ENCODE assay signal across 9 cellular contexts in genomic region chr2:196167666-196168065, GRCh38. TPM values are rescaled to one million over a fixed set of nuclear protein-coding genes. Genes with fewer than 3 reads are reported as not detected.
DNase-seq lines count a peak whose midpoint lies in the region; ATAC-seq, FAIRE-seq and TF ChIP-seq lines count a peak whose summit lies in the region.
"Had no signal": no experiment of that assay in that cellular context is flagged by ENCODE, and none has a peak within 500 bp of the region (broad histone marks: within the 10 kb centered on the region; RNA-seq: fewer than 3 reads in every experiment).

No MANE protein-coding gene starts in this region.

- RAD21 ChIA-PET in GM12878 (lab: Charles Lee; ENCODE audit: unreplicated experiment): interaction anchor here (1.0 to 8.5 kb wide), 19 partner anchors 9 to 286 kb away, joined by 3 to 95 read pairs (median 17); no protein-coding TSS in a partner anchor

- H2AFZ ChIP-seq in GM12878 (ENCODE audit: control insufficient read depth, low read depth, low read length): no peak overlapping the region

- H3K79me2 ChIP-seq in GM12878 (ENCODE audit: control insufficient read depth, insufficient read depth, low read length): peaks cover 86% of the 10 kb centered on the region

- H3K4me1 Mint-ChIP-seq in CD8-positive, alpha-beta memory T cell: peaks cover 41 to 53% (median 53%) of the 10 kb centered on the region in 3 donors
- peaks cover 46 to 51% (median 47%) of the 10 kb centered on the region in 3 donors for H3K4me1 Mint-ChIP-seq in naive B cell

- no peak for TF ChIP-seq RAD21 in GM12878 (IDR thresholded peaks at IDR 0.05; ENCODE audit: insufficient read depth, low read depth, low read length)

- TF ChIP-seq EP300 in GM12878 (IDR thresholded peaks at IDR 0.05; ENCODE audit: borderline replicate concordance in 1 of 2, control insufficient read depth in 1 of 2, low read depth in 2 of 2, low read length in 2 of 2): no peak

- peak overlapping the region; percentile 90 for H3K9ac ChIP-seq in GM12878 (ENCODE audit: control insufficient read depth, insufficient read depth, low read length)

- intact Hi-C loops in GM12878 (cut with micrococcal nuclease; ENCODE audit: unreplicated experiment): loop anchor here (1.0 to 10.0 kb wide), 3 partner anchors 7 to 513 kb away; partner anchors contain the start of gene SLC39A10

- H3K36me3 ChIP-seq in CD8-positive, alpha-beta memory T cell (ENCODE audit: insufficient read depth, low read length): peaks cover 17% of the 10 kb centered on the region
- H3K36me3 ChIP-seq in GM12878 (ENCODE audit: control insufficient read depth in 2 of 2, insufficient read depth in 2 of 2, low read length in 1 of 2): no peaks in the 10 kb centered on the region; a peak in 2 of 4 replicates

- no peaks in the 10 kb centered on the region for H3K27me3 ChIP-seq in CD8-positive, alpha-beta memory T cell (ENCODE audit: insufficient read depth, low read length, poor library complexity, severe bottlenecking)
- no peaks in the 10 kb centered on the region for H3K27me3 ChIP-seq in GM12878 (replicated peaks in 1 of 2; ENCODE audit: control insufficient read depth in 2 of 2, insufficient read depth in 2 of 2, low read length in 1 of 2)

- no peak for TF ChIP-seq CTCF in GM12878 (IDR thresholded peaks at IDR 0.05 in 2 of 3, conservative IDR thresholded peaks at IDR 0.05 in 1 of 3; ENCODE audit: control insufficient read depth in 2 of 3, extremely low read depth in 1 of 3, insufficient read depth in 1 of 3, low read depth in 3 of 3, low read length in 3 of 3)
- TF ChIP-seq CTCF in RWPE1 (conservative IDR thresholded peaks at IDR 0.05; ENCODE audit: low read depth): no peak

- no peak for TF ChIP-seq POLR2A in GM12878 (IDR thresholded peaks at IDR 0.05; ENCODE audit: low read depth, low read length)

- SMC1A ChIA-PET in GM12878 (lab: Charles Lee; ENCODE audit: uncharacterized antibody, unreplicated experiment): interaction anchor here (0.5 to 11.7 kb wide), 26 partner anchors 9 to 286 kb away, joined by 3 to 124 read pairs (median 6); no protein-coding TSS in a partner anchor

- H4K20me1 ChIP-seq in GM12878 (ENCODE audit: control insufficient read depth, insufficient read depth): peaks cover 2% of the 10 kb centered on the region; the same call in 1 of the 2 replicates

- H3K4me3 Mint-ChIP-seq in CD8-positive, alpha-beta memory T cell: peak overlapping the region; percentile 95 to 99 (median 97)
- H3K4me3 Mint-ChIP-seq in naive B cell: peak overlapping the region; percentile 94 to 99 (median 98)

- H3K9me3 Mint-ChIP-seq in CD8-positive, alpha-beta memory T cell: no peaks in the 10 kb centered on the region
- no peaks in the 10 kb centered on the region for H3K9me3 Mint-ChIP-seq in naive B cell

- FAIRE-seq in GM12878 (lab: Jason Lieb, UNC): no peak

- peaks cover 11 to 64% (median 20%) of the 10 kb centered on the region in 3 donors for H3K36me3 Mint-ChIP-seq in CD8-positive, alpha-beta memory T cell
- H3K36me3 Mint-ChIP-seq in naive B cell: peaks cover 29 to 34% of the 10 kb centered on the region in 2 donors

- H3K27me3 Mint-ChIP-seq in CD8-positive, alpha-beta memory T cell: peaks cover 0 to 2% of the 10 kb centered on the region in 2 donors
- H3K27me3 Mint-ChIP-seq in naive B cell: no peaks in the 10 kb centered on the region

- POLR2A ChIA-PET in CD8-positive, alpha-beta memory T cell (lab: Charles Lee): interaction anchor here (0.8 to 2.2 kb wide), 3 partner anchors 9 to 95 kb away, joined by 4 to 14 read pairs (median 5); no protein-coding TSS in a partner anchor
- POLR2A ChIA-PET in GM12878 (lab: Charles Lee) (interaction anchor here (0.8 to 7.8 kb wide), 10 partner anchors 9 to 108 kb away, joined by 3 to 64 read pairs (median 7); no protein-coding TSS in a partner anchor), RWPE1 (lab: Yijun Ruan, JAX; ENCODE audit: low non-redundant PET) (no interaction called here)

- peak overlapping the region; percentile 86 to 100 (median 96) for H3K27ac Mint-ChIP-seq in CD8-positive, alpha-beta memory T cell
- H3K27ac Mint-ChIP-seq in naive B cell: peak overlapping the region; percentile 12 to 93 (median 82)

- H3K9me3 ChIP-seq in CD8-positive, alpha-beta memory T cell (ENCODE audit: low read length): no peaks in the 10 kb centered on the region
- H3K9me3 ChIP-seq in GM12878 (replicated peaks; ENCODE audit: control insufficient read depth, insufficient read depth, low read length): no peaks in the 10 kb centered on the region; the same call in 2 of the 3 replicates

- H3K4me2 ChIP-seq in GM12878 (ENCODE audit: control insufficient read depth, insufficient read depth): peak overlapping the region; percentile 97

- peak overlapping the region; percentile 88 for H3K4me3 ChIP-seq in CD8-positive, alpha-beta memory T cell (ENCODE audit: low read length)
- peak overlapping the region; percentile 30 for H3K4me3 ChIP-seq in Jurkat, Clone E6-1 (ENCODE audit: low read length)
- H3K4me3 ChIP-seq in GM12878: peak overlapping the region; percentile 98

- in situ Hi-C loops in GM12878 (cut with MboI): loop anchor here (25.0 kb wide), 1 partner anchor 95 kb away; no protein-coding TSS in a partner anchor

- 0% methylated on average over 2 of the region's 2 CpGs for WGBS in GM12878 (ENCODE audit: insufficient coverage, insufficient replicate concordance, low lambda C conversion rate, missing lambda C conversion rate)

- ATAC-seq in GM12878 (no peak), naive B cell (ENCODE audit: low read depth in 2 of 2) (no peak), GM21367 (IDR thresholded peaks at IDR 0.05; ENCODE audit: unreplicated experiment) (no peak)

- no peak for DNase-seq in CD8-positive, alpha-beta memory T cell
- DNase-seq in Jurkat, Clone E6-1 (ENCODE audit: low read depth, low spot score): no peak
- no peak for DNase-seq in GM12878 (ENCODE audit: low read depth, low spot score)
- no peak for DNase-seq in naive B cell
- DNase-seq in DMS153 (lab: John Stamatoyannopoulos, UW): no peak
- DNase-seq in GM03348 (ENCODE audit: low spot score): no peak
- DNase-seq in RWPE1 (ENCODE audit: low spot score): no peak
- DNase-seq: NCI-H2081 treated with DMSO at 0.1 percent for 48 hours had no signal

- H3K27ac ChIP-seq in CD8-positive, alpha-beta memory T cell (ENCODE audit: low read depth, low read length): peak overlapping the region; percentile 98
- H3K27ac ChIP-seq in GM12878 (ENCODE audit: control insufficient read depth, insufficient read depth): peak overlapping the region; percentile 88
- H3K27ac ChIP-seq in RWPE1: no peak overlapping the region

- peaks cover 40% of the 10 kb centered on the region for H3K4me1 ChIP-seq in CD8-positive, alpha-beta memory T cell (ENCODE audit: insufficient read depth, low read length)
- peaks cover 3% of the 10 kb centered on the region for H3K4me1 ChIP-seq in GM12878 (ENCODE audit: control insufficient read depth, insufficient read depth, low read length)

- BruUV-seq in GM12878 (replicated peaks; lab: Mats Ljungman, UMichigan): no TSS peak

- CTCF ChIA-PET in CD8-positive, alpha-beta memory T cell (lab: Charles Lee): interaction anchor here (1.5 to 6.2 kb wide), 4 partner anchors 9 to 99 kb away, joined by 5 to 56 read pairs (median 12); partner anchors contain the start of gene DNAH7
- CTCF ChIA-PET in GM12878 (lab: Yijun Ruan, JAX) (interaction anchor here (1.5 to 7.0 kb wide), 5 partner anchors 14 to 108 kb away, joined by 3 to 62 read pairs (median 8); no protein-coding TSS in a partner anchor), RWPE1 (lab: Yijun Ruan, JAX) (interaction anchor here (0.6 kb wide), 3 partner anchors 44 to 580 kb away, joined by 3 to 4 read pairs (median 3); no protein-coding TSS in a partner anchor)

TF ChIP-seq in GM12878, 131 proteins besides CTCF, POLR2A, EP300 and RAD21 (continues in another document):
- TF ChIP-seq ZBED1 (IDR thresholded peaks at IDR 0.05; ENCODE audit: borderline replicate concordance): no peak
- TF ChIP-seq, protein P1, sequence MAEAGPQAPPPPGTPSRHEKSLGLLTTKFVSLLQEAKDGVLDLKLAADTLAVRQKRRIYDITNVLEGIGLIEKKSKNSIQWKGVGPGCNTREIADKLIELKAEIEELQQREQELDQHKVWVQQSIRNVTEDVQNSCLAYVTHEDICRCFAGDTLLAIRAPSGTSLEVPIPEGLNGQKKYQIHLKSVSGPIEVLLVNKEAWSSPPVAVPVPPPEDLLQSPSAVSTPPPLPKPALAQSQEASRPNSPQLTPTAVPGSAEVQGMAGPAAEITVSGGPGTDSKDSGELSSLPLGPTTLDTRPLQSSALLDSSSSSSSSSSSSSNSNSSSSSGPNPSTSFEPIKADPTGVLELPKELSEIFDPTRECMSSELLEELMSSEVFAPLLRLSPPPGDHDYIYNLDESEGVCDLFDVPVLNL (IDR thresholded peaks at IDR 0.05; ENCODE audit: low read depth, low read length): no peak

RNA-seq across cellular contexts. Expression of gene STK17B, which starts 3.7 kb away (rescaled TPM):
- 100 to 1,000 TPM; 121 to 130 TPM for total RNA-seq in CD8-positive, alpha-beta memory T cell
- polyA plus RNA-seq in CD8-positive, alpha-beta memory T cell: 54.6 TPM
- 23.5 TPM for polyA plus RNA-seq in Jurkat, Clone E6-1 (2012; ENCODE audit: insufficient read depth, insufficient read length)
- 287 and 297 TPM in 2 replicates for total RNA-seq in GM12878 (2013; cell fraction: nucleolus; rRNA removed)
- 79.5 and 93.8 TPM in 2 replicates for total RNA-seq in GM12878 (2014; rRNA removed)
- 108 and 112 TPM in 2 replicates for total RNA-seq in GM12878 (2014; rRNA removed; fragmentation: Illumina TruSeq; extraction: Trizol)
- total RNA-seq in GM12878 (2021): 73.3 and 74.2 TPM in 2 replicates
- polyA plus RNA-seq in GM12878 (2011; ENCODE audit: low read depth): 16.7 TPM
- 78.5 and 140 TPM in 2 replicates for polyA plus RNA-seq in GM12878 (2011; rRNA removed)
- polyA plus RNA-seq in GM12878 (2011; cell fraction: cytosol; rRNA removed): 21.6 and 28.7 TPM in 2 replicates
- polyA plus RNA-seq in GM12878 (2011; cell fraction: nucleus; rRNA removed): 22.5 and 24.8 TPM in 2 replicates
- polyA plus RNA-seq in GM12878 (2012): 34.8 and 37.2 TPM in 2 replicates
- 55.3 and 75.5 TPM in 2 replicates for polyA plus RNA-seq in GM12878 (2014; fragmentation: Illumina TruSeq; extraction: Trizol)
- polyA plus RNA-seq in GM12878 (2014; fragmentation: Nextera tagmentation; extraction: Ambion mirVana): 10 to 100 TPM; 21.2 to 28.2 TPM
- polyA plus RNA-seq in GM12878 (2014; rRNA removed): 27.6 and 35.5 TPM in 2 replicates
- 10 to 100 TPM; 46.2 to 52.1 TPM for polyA plus RNA-seq in GM12878 (2016; fragmentation: Nextera tagmentation; extraction: Ambion mirVana)
- polyA minus RNA-seq in GM12878 (2011; rRNA and poly(A)+ RNA removed): 64.3 and 113 TPM in 2 replicates
- 42.9 and 44.6 TPM in 2 replicates for polyA minus RNA-seq in GM12878 (2011; cell fraction: cytosol; rRNA and poly(A)+ RNA removed)
- polyA minus RNA-seq in GM12878 (2011; cell fraction: nucleus; rRNA and poly(A)+ RNA removed): 38.0 and 57.0 TPM in 2 replicates
- polyA plus RNA-seq in naive B cell (ENCODE audit: low read depth in 6 of 6): 100 to 1,000 TPM in 5 of 6 donors, 10 to 100 TPM in 1; 90.2 to 162 (median 118) TPM

Comparison
In these comparisons a context has a peak if more than half of its experiments do, and no peak if none do; other contexts are left out.
1. H3K4me3 ChIP-seq: peak in every context shown above with its lines; median percentile 98 in GM12878; 88 in CD8-positive, alpha-beta memory T cell; 30 in Jurkat, Clone E6-1.